24 cellular contexts compared by ENCODE assay signal in genomic region chr9:119086590-119086989, GRCh38.
"Had no signal": no experiment of that assay in that cellular context is flagged by ENCODE, and none has a peak within 500 bp of the region (broad histone marks: within the 10 kb centered on the region; RNA-seq: fewer than 3 reads in every experiment).

No MANE protein-coding gene starts in this region.

- H3K36me3 Mint-ChIP-seq: activated naive CD8-positive, alpha-beta T cell; mesothelial cell of epicardium; naive thymus-derived CD8-positive, alpha-beta T cell had no signal

- H3K27ac Mint-ChIP-seq: activated CD4-positive, alpha-beta T cell treated with anti-CD3 and anti-CD28 coated beads for 36 hours; activated naive CD8-positive, alpha-beta T cell; activated T-cell treated with anti-CD3 and anti-CD28 coated beads, Interleukin-2, amount 50 U/mL, for 24 hours; activated T-helper 2 cell treated with anti-CD3 and anti-CD28 coated beads, Interferon-gamma antibody, Interleukin-2, Interleukin-4, amounts not matched to agents 10 μg/mL and 5 μg/mL and 100 μg/mL, durations not matched to agents 14 hours and 24 hours and 36 hours; dendritic cell treated with granulocyte-macrophage colony-stimulating factor and Interleukin-4, amounts not matched to agents 40 ng/mL and 50 ng/mL, for 4 days; mesothelial cell of epicardium; naive thymus-derived CD8-positive, alpha-beta T cell had no signal

- DNase-seq: activated CD4-positive, alpha-beta T cell treated with anti-CD3 and anti-CD28 coated beads for 36 hours; activated CD4-positive, alpha-beta T cell treated with anti-CD3 and anti-CD28 coated beads, Interleukin-2, amount 50 U/mL, for 4 hours; activated CD8-positive, alpha-beta memory T cell treated with anti-CD3 and anti-CD28 coated beads for 24 hours; activated CD8-positive, alpha-beta memory T cell treated with anti-CD3 and anti-CD28 coated beads, Interleukin-2, amount 50 U/mL, for 4 hours; activated naive CD4-positive, alpha-beta T cell; activated T-cell treated with anti-CD3 and anti-CD28 coated beads, Interleukin-2, amount 50 U/mL, for 24 hours; adrenal gland; brain microvascular endothelial cell; caudate nucleus; effector CD4-positive, alpha-beta T cell; heart left ventricle; left ventricle myocardium inferior; naive thymus-derived CD8-positive, alpha-beta T cell; stimulated activated CD4-positive, alpha-beta T cell treated with anti-CD3 and anti-CD28 coated beads, Interleukin-4, amount 100 ng/mL, for 1 hour; stimulated activated naive CD4-positive, alpha-beta T cell treated with Interleukin-2 at 50 U/mL for 16 hours; T-helper 9 cell; upper lobe of left lung had no signal

- H3K9me3 ChIP-seq: adrenal gland, ascending aorta, heart left ventricle, prostate gland, thoracic aorta, upper lobe of left lung had no signal

- H3K9me3 Mint-ChIP-seq: mesothelial cell of epicardium had no signal

- H3K4me1 ChIP-seq: adrenal gland, ascending aorta, heart left ventricle, left ventricle myocardium inferior, prostate gland, upper lobe of left lung had no signal

- H3K27ac ChIP-seq: adrenal gland, ascending aorta, brain microvascular endothelial cell, heart left ventricle, left ventricle myocardium inferior, prostate gland, thoracic aorta, upper lobe of left lung had no signal

- H3K4me1 Mint-ChIP-seq: activated CD4-positive, alpha-beta T cell treated with anti-CD3 and anti-CD28 coated beads for 36 hours; mesothelial cell of epicardium had no signal

- H3K27me3 Mint-ChIP-seq: activated CD4-positive, alpha-beta T cell treated with anti-CD3 and anti-CD28 coated beads for 36 hours; activated naive CD8-positive, alpha-beta T cell; activated T-cell treated with anti-CD3 and anti-CD28 coated beads, Interleukin-2, amount 50 U/mL, for 24 hours; dendritic cell treated with granulocyte-macrophage colony-stimulating factor and Interleukin-4, amounts not matched to agents 40 ng/mL and 50 ng/mL, for 4 days; naive thymus-derived CD8-positive, alpha-beta T cell had no signal

- H3K36me3 ChIP-seq: adrenal gland, ascending aorta, brain microvascular endothelial cell, heart left ventricle, left ventricle myocardium inferior, prostate gland, thoracic aorta, upper lobe of left lung had no signal

- H3K27me3 ChIP-seq: adrenal gland, ascending aorta, brain microvascular endothelial cell, heart left ventricle, upper lobe of left lung had no signal

- H3K4me3 Mint-ChIP-seq: activated CD4-positive, alpha-beta T cell treated with anti-CD3 and anti-CD28 coated beads for 36 hours; activated naive CD8-positive, alpha-beta T cell; activated T-cell treated with anti-CD3 and anti-CD28 coated beads, Interleukin-2, amount 50 U/mL, for 24 hours; dendritic cell treated with granulocyte-macrophage colony-stimulating factor and Interleukin-4, amounts not matched to agents 40 ng/mL and 50 ng/mL, for 4 days; mesothelial cell of epicardium; naive thymus-derived CD8-positive, alpha-beta T cell had no signal

- H3K4me3 ChIP-seq: adrenal gland, ascending aorta, heart left ventricle, left ventricle myocardium inferior, prostate gland, thoracic aorta, upper lobe of left lung had no signal
